Comparison of ENCODE assay signal across 14 cellular contexts in the genomic region with DNA sequence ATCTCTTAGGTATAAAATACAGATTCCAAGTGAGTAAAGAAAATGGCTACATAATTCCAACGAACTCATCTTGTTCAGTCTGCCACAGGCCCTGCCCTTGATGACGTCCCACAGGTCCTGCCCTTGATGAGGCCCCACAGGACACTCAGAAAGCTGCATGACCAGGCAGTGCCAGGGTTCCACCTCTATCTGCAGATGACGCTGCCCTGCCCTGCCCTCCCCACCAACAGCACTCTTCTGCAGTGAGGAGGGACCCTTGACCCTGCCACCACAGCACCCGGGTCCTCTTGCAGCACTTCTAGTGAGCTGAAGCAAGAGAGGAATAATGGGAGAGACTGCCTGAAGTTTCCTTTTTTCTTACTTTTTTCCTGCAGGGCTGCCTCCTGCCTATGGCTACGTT.
DNase-seq lines count a peak whose midpoint lies in the region; ATAC-seq and TF ChIP-seq lines count a peak whose summit lies in the region.
"Had no signal": no experiment of that assay in that cellular context is flagged by ENCODE, and none has a peak within 500 bp of the region (broad histone marks: within the 10 kb centered on the region; RNA-seq: fewer than 3 reads in every experiment).

No MANE protein-coding gene starts in this region.

- H3K4me2 ChIP-seq in SK-N-SH (no peak overlapping the region; the same call in 1 of the 2 replicates), Karpas-422 (ENCODE audit: low read depth, low read length, poor library complexity, severe bottlenecking) (no peak overlapping the region)

- no peak for TF ChIP-seq CTCF in SK-N-SH (IDR thresholded peaks at IDR 0.05)
- no peak for TF ChIP-seq CTCF in testis (IDR thresholded peaks at IDR 0.05)

- H3K27me3 ChIP-seq in SK-N-SH (ENCODE audit: insufficient read depth) = no peaks in the 10 kb centered on the region
- H3K27me3 ChIP-seq in right cardiac atrium (ENCODE audit: control insufficient read depth, insufficient read depth) = no peaks in the 10 kb centered on the region
- no peaks in the 10 kb centered on the region for H3K27me3 ChIP-seq in testis
- H3K27me3 ChIP-seq in Karpas-422 (ENCODE audit: low read length) = no peaks in the 10 kb centered on the region

- H3K79me2 ChIP-seq in SK-N-SH (ENCODE audit: insufficient read depth) (no peaks in the 10 kb centered on the region), Karpas-422 (ENCODE audit: low read length) (no peaks in the 10 kb centered on the region)

- H3K4me3 ChIP-seq in SK-N-SH (ENCODE audit: low read depth in 2 of 2, low read length in 1 of 2) = no peak overlapping the region
- H3K4me3 ChIP-seq in right cardiac atrium (ENCODE audit: low read length) = no peak overlapping the region
- H3K4me3 ChIP-seq in testis = no peak overlapping the region
- H3K4me3 ChIP-seq in Karpas-422 (ENCODE audit: low read length) = no peak overlapping the region

- POLR2A ChIA-PET in SK-N-SH (lab: Yijun Ruan, JAX) = no interaction called here

- H3K27ac ChIP-seq in SK-N-SH (ENCODE audit: low read depth in 2 of 2, low read length in 1 of 2) = peak overlapping the region; percentile 43 to 66
- H3K27ac ChIP-seq in right cardiac atrium (ENCODE audit: low read length) = no peak overlapping the region
- no peak overlapping the region for H3K27ac ChIP-seq in testis
- no peak overlapping the region for H3K27ac ChIP-seq in Karpas-422 (ENCODE audit: low read length)

- ATAC-seq in SK-N-SH treated with all-trans-retinoic acid at 6 μM for 48 hours (no peak), right cardiac atrium (peak; percentile 52 to 64), GM21528 (IDR thresholded peaks at IDR 0.05; ENCODE audit: low FRiP score, unreplicated experiment) (no peak)
- ATAC-seq: activated CD4-positive, CD25-positive, alpha-beta regulatory T cell treated with anti-CD3 and anti-CD28 coated beads, Interleukin-2, amount 50 U/mL, for 24 hours; activated naive CD8-positive, alpha-beta T cell treated with anti-CD3 and anti-CD28 coated beads, Interleukin-2, amount 50 U/mL, for 24 hours had no signal

- H3F3A ChIP-seq in SK-N-SH (replicated peaks; ENCODE audit: insufficient read depth) = peaks cover 19% of the 10 kb centered on the region

- H3K36me3 ChIP-seq in SK-N-SH (replicated peaks in 1 of 2; ENCODE audit: control insufficient read depth in 1 of 2, insufficient read depth in 2 of 2, low read length in 1 of 2) (peaks cover 3 to 4% of the 10 kb centered on the region in 2 experiments), testis (ENCODE audit: low read depth, missing control alignments) (no peaks in the 10 kb centered on the region), Karpas-422 (ENCODE audit: insufficient read depth, low read length) (peaks cover 6% of the 10 kb centered on the region; the same call in 1 of the 2 replicates)

- no peaks in the 10 kb centered on the region for H3K9me3 ChIP-seq in SK-N-SH
- no peaks in the 10 kb centered on the region for H3K9me3 ChIP-seq in right cardiac atrium (ENCODE audit: control insufficient read depth, low read length)
- no peaks in the 10 kb centered on the region for H3K9me3 ChIP-seq in testis
- no peaks in the 10 kb centered on the region for H3K9me3 ChIP-seq in Karpas-422 (ENCODE audit: low read length)

- no peak for TF ChIP-seq EP300 in SK-N-SH (IDR thresholded peaks at IDR 0.05; ENCODE audit: borderline replicate concordance in 1 of 2, low read depth in 1 of 2, low read length in 1 of 2)

- no peak overlapping the region for H2AFZ ChIP-seq in SK-N-SH (ENCODE audit: low read depth)
- no peak overlapping the region for H2AFZ ChIP-seq in Karpas-422 (ENCODE audit: low read length)

- 53% methylated on average over 5 of the region's 5 CpGs for whole genome bisulfite sequencing in SK-N-SH (ENCODE audit: low lambda C conversion rate)
- WGBS in right cardiac atrium = 43% methylated on average over 5 of the region's 5 CpGs
- 65 to 79% methylated on average over 5 of the region's 5 CpGs for WGBS in testis, 2 donors

- TF ChIP-seq RAD21 in SK-N-SH (IDR thresholded peaks at IDR 0.05; ENCODE audit: low read length) = no peak

- CTCF ChIA-PET in SK-N-SH (lab: Yijun Ruan, JAX) = interaction anchor here (0.7 to 1.5 kb wide), 3 partner anchors 12 to 184 kb away, joined by 4 to 6 read pairs (median 4); no protein-coding TSS in a partner anchor

- TF ChIP-seq POLR2A in testis (IDR thresholded peaks at IDR 0.05) = no peak

- H3K9ac ChIP-seq in SK-N-SH (no peak overlapping the region), Karpas-422 (ENCODE audit: low read length) (no peak overlapping the region)

- intact Hi-C loops in right cardiac atrium (cut with DNase I) = no loop called here
- intact Hi-C loops in testis (cut with DNase I; ENCODE audit: low total_unique reads) = no loop called here

- DNase-seq in SK-N-SH = no peak
- peak; percentile 66 for DNase-seq in amniotic epithelial cell (ENCODE audit: low read depth)
- DNase-seq in right cardiac atrium = peak in 1 of 3 donors; percentile 47
- peak; percentile 47 for DNase-seq in testis
- DNase-seq in activated CD4-positive, CD25-positive, alpha-beta regulatory T cell (lab: John Stamatoyannopoulos, UW) = no peak
- DNase-seq in Karpas-422 = no peak
- DNase-seq: 8988T; activated naive CD8-positive, alpha-beta T cell treated with anti-CD3 and anti-CD28 coated beads, Interleukin-2, amount 50 U/mL, for 24 hours; activated T-cell treated with anti-CD3 and anti-CD28 coated beads for 4 hours; Kasumi-1; kidney had no signal

- H3K9me2 ChIP-seq in SK-N-SH (no peaks in the 10 kb centered on the region), Karpas-422 (replicated peaks; ENCODE audit: insufficient read depth, low read length) (no peaks in the 10 kb centered on the region)

- peaks cover 20 to 29% of the 10 kb centered on the region in 2 experiments for H3K4me1 ChIP-seq in SK-N-SH (ENCODE audit: control insufficient read depth in 1 of 2, insufficient read depth in 2 of 2, low read depth in 1 of 2, low read length in 1 of 2)
- H3K4me1 ChIP-seq in right cardiac atrium (ENCODE audit: control insufficient read depth, insufficient read depth, low read length) = peaks cover 5% of the 10 kb centered on the region
- H3K4me1 ChIP-seq in testis = no peaks in the 10 kb centered on the region
- no peaks in the 10 kb centered on the region for H3K4me1 ChIP-seq in Karpas-422 (ENCODE audit: low read length)

- H4K20me1 ChIP-seq in SK-N-SH (ENCODE audit: insufficient read depth) = no peaks in the 10 kb centered on the region
- H4K20me1 ChIP-seq in Karpas-422 (ENCODE audit: insufficient read depth, low read depth, low read length) = no peaks in the 10 kb centered on the region

TF ChIP-seq in SK-N-SH, 30 proteins besides CTCF, POLR2A, EP300 and RAD21 (continues in another document):
- TF ChIP-seq TAF1 (IDR thresholded peaks at IDR 0.05; ENCODE audit: borderline replicate concordance, low read depth, low read length) = no peak
- TF ChIP-seq, protein P1, sequence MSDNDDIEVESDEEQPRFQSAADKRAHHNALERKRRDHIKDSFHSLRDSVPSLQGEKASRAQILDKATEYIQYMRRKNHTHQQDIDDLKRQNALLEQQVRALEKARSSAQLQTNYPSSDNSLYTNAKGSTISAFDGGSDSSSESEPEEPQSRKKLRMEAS (IDR thresholded peaks at IDR 0.05; ENCODE audit: low read depth) = no peak

TF ChIP-seq in SK-N-SH treated with all-trans-retinoic acid at 6 μM for 48 hours, 23 proteins besides CTCF, POLR2A, EP300 and RAD21:
- TF ChIP-seq ZFP3 (CRISPR knock-in tag; IDR thresholded peaks at IDR 0.05) = no peak
- TF ChIP-seq, protein P2, sequence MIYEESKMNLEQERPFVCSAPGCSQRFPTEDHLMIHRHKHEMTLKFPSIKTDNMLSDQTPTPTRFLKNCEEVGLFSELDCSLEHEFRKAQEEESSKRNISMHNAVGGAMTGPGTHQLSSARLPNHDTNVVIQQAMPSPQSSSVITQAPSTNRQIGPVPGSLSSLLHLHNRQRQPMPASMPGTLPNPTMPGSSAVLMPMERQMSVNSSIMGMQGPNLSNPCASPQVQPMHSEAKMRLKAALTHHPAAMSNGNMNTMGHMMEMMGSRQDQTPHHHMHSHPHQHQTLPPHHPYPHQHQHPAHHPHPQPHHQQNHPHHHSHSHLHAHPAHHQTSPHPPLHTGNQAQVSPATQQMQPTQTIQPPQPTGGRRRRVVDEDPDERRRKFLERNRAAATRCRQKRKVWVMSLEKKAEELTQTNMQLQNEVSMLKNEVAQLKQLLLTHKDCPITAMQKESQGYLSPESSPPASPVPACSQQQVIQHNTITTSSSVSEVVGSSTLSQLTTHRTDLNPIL (CRISPR knock-in tag; IDR thresholded peaks at IDR 0.05; ENCODE audit: low read depth) = no peak

Comparison
In these comparisons a context has a peak if more than half of its experiments do, and no peak if none do; other contexts are left out.
1. DNase-seq: peak in amniotic epithelial cell (single experiment) and testis (single experiment); none in SK-N-SH (single experiment), activated CD4-positive, CD25-positive, alpha-beta regulatory T cell (0 of 4) and Karpas-422 (single experiment).
2. H3K27ac ChIP-seq: peak in SK-N-SH (2 of 2); none in right cardiac atrium (single experiment), testis (0 of 2) and Karpas-422 (single experiment).
3. ATAC-seq: peak in right cardiac atrium (2 of 2); none in SK-N-SH treated with all-trans-retinoic acid at 6 μM for 48 hours (single experiment) and GM21528 (single experiment).